1 cellular context compared by ENCODE assay signal in the genomic region with DNA sequence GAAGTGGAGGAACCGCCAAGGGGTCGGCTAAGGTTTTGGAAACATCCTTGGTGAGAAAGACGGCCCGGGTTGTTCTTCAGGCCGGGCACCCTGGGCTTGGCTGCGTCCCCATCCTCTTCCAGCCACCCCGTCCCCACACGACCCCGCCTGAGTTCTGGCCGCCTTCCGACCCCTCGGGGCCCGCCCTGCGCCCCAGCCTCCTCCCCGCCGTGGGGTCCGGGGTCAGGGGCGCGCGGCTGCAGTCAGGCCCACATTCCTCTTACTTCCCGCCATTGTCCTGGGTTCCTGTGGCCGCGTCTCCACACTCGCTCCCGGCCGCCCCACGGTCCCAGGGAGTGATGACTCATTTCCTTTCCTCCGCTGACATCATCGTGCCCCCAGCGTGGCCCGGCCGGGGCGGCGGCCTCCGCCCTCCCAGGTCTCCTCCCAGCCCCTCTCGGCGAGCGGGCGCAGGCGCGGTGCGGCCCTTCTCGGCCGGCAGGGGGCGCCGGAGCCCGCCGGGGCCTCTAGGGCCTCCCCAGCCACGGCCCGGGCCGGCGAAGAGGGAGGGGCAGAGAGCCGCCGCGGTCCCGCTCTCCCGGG.
TF ChIP-seq lines count a peak whose summit lies in the region.

No MANE protein-coding gene starts in this region.

TF ChIP-seq in A549, 52 proteins besides CTCF, POLR2A, EP300 and RAD21 (continued from another document):
- TF ChIP-seq, protein P1, sequence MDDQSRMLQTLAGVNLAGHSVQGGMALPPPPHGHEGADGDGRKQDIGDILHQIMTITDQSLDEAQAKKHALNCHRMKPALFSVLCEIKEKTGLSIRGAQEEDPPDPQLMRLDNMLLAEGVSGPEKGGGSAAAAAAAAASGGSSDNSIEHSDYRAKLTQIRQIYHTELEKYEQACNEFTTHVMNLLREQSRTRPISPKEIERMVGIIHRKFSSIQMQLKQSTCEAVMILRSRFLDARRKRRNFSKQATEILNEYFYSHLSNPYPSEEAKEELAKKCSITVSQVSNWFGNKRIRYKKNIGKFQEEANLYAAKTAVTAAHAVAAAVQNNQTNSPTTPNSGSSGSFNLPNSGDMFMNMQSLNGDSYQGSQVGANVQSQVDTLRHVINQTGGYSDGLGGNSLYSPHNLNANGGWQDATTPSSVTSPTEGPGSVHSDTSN (IDR thresholded peaks at IDR 0.05): peak; percentile 54; the same call in 1 of the 2 replicates
- TF ChIP-seq HOXA7 (CRISPR knock-in tag; IDR thresholded peaks at IDR 0.05) (no peak), MAFK (IDR thresholded peaks at IDR 0.05; ENCODE audit: partially characterized antibody) (peak; percentile 39)
- TF ChIP-seq, protein P2, sequence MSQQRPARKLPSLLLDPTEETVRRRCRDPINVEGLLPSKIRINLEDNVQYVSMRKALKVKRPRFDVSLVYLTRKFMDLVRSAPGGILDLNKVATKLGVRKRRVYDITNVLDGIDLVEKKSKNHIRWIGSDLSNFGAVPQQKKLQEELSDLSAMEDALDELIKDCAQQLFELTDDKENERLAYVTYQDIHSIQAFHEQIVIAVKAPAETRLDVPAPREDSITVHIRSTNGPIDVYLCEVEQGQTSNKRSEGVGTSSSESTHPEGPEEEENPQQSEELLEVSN (IDR thresholded peaks at IDR 0.05; ENCODE audit: borderline replicate concordance, low read depth): peak; percentile 87
TF ChIP-seq in A549: peak in this region for 17.
